Comparison of ENCODE assay signal across 1 cellular context in the genomic region with DNA sequence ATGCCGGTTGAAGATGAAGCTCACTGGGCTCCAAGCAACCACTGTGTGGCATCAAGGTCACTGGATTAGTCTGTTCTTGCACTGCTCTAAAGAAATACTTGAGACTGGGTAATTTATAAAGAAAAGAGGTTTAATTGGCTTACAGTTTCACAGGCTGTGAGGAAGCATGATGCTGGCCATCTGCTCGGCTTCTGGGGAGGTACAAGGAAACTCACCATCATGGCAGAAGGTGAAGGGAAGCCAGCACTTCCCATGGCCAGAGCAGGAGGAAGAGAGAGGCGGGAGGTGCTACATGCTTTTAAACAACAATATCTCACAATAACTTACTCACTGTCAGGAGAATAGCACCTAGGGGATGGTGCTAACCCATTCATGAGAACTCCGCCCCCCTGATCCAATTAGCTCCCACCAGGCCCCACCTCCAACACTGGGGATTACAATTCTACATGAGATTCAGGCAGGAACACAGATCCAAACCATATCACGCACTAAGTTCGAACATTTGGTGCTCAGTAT.
TF ChIP-seq lines count a peak whose summit lies in the region.

No MANE protein-coding gene starts in this region.

TF ChIP-seq in H1, 55 proteins besides CTCF, POLR2A, EP300 and RAD21:
- TF ChIP-seq MAFK (IDR thresholded peaks at IDR 0.05; ENCODE audit: low read depth, low read length), result no peak
- TF ChIP-seq KDM5A (IDR thresholded peaks at IDR 0.05; ENCODE audit: low read length), result no peak
- no peak for TF ChIP-seq RXRA (IDR thresholded peaks at IDR 0.05; ENCODE audit: insufficient read depth, low read depth, low read length)
- no peak for TF ChIP-seq BCL11A (IDR thresholded peaks at IDR 0.05; ENCODE audit: low read depth in 2 of 2, low read length in 2 of 2)
- no peak for TF ChIP-seq YY1 (IDR thresholded peaks at IDR 0.05; ENCODE audit: low read depth, low read length)
- TF ChIP-seq SRF (IDR thresholded peaks at IDR 0.05; ENCODE audit: low read depth, low read length), result no peak
- no peak for TF ChIP-seq ZNF274 (IDR thresholded peaks at IDR 0.05; ENCODE audit: borderline replicate concordance, extremely low read depth, low read length)
- TF ChIP-seq SP1 (IDR thresholded peaks at IDR 0.05; ENCODE audit: low read depth, low read length), result no peak
- TF ChIP-seq BRCA1 (IDR thresholded peaks at IDR 0.05; ENCODE audit: low read depth, low read length), result no peak
- no peak for TF ChIP-seq TCF12 (IDR thresholded peaks at IDR 0.05; ENCODE audit: low read depth, low read length)
- no peak for TF ChIP-seq TEAD4 (IDR thresholded peaks at IDR 0.05; ENCODE audit: low read depth, low read length)
